Comparison of ENCODE assay signal across 8 cellular contexts in genomic region chr5:74201334-74202081, GRCh38.
A peak's percentile ranks its signal among the peaks of the same experiment; 100 is the strongest.
DNase-seq lines count a peak whose midpoint lies in the region; ATAC-seq, FAIRE-seq and TF ChIP-seq lines count a peak whose summit lies in the region.

No MANE protein-coding gene starts in this region.

- H3K27me3 ChIP-seq in Loucy (ENCODE audit: insufficient read depth, low read length, poor library complexity, severe bottlenecking) = no peaks in the 10 kb centered on the region
- no peaks in the 10 kb centered on the region for H3K27me3 ChIP-seq in prostate gland (replicated peaks; ENCODE audit: insufficient read depth)
- H3K27me3 ChIP-seq in MM.1S (replicated peaks; ENCODE audit: insufficient read depth, low read length) = no peaks in the 10 kb centered on the region

- TF ChIP-seq CTCF in GM13977 (IDR thresholded peaks at IDR 0.05; ENCODE audit: extremely low read depth, insufficient read depth, missing control alignments) (no peak), Loucy (conservative IDR thresholded peaks at IDR 0.05; ENCODE audit: low read length) (peak; percentile 21; the same call in 1 of the 2 replicates), astrocyte of the spinal cord (IDR thresholded peaks at IDR 0.05; ENCODE audit: low read depth, low read length) (peak; percentile 5), prostate gland (IDR thresholded peaks at IDR 0.05) (no peak), MM.1S (IDR thresholded peaks at IDR 0.05; ENCODE audit: low read length) (no peak)

- H4K20me1 ChIP-seq in Loucy (ENCODE audit: insufficient read depth, low read length, poor library complexity, severe bottlenecking) = no peaks in the 10 kb centered on the region
- H4K20me1 ChIP-seq in MM.1S (ENCODE audit: insufficient read depth, low read length) = no peaks in the 10 kb centered on the region

- H3K27ac ChIP-seq in prostate gland = no peak overlapping the region
- no peak overlapping the region for H3K27ac ChIP-seq in MM.1S (ENCODE audit: low read length)

- peak; percentile 20 for DNase-seq in GM13977 (ENCODE audit: low spot score)
- DNase-seq in H54 (ENCODE audit: insufficient read length, low spot score) = peak; percentile 26
- peak; percentile 72 for DNase-seq in astrocyte of the spinal cord (ENCODE audit: low read depth, low spot score)
- peak; percentile 68 for DNase-seq in sciatic nerve (ENCODE audit: low spot score)
- DNase-seq in prostate gland (ENCODE audit: low spot score) = no peak
- no peak for DNase-seq in MM.1S

- no peaks in the 10 kb centered on the region for H3K9me3 ChIP-seq in Loucy (ENCODE audit: insufficient read depth, low read depth, low read length)
- no peaks in the 10 kb centered on the region for H3K9me3 ChIP-seq in prostate gland
- H3K9me3 ChIP-seq in MM.1S (replicated peaks; ENCODE audit: insufficient read depth, low read length) = no peaks in the 10 kb centered on the region

- H3K4me3 ChIP-seq in Loucy (ENCODE audit: low read length, poor library complexity, severe bottlenecking) (peak overlapping the region; percentile 31), astrocyte of the spinal cord (ENCODE audit: low read depth, low read length) (no peak overlapping the region), prostate gland (no peak overlapping the region), MM.1S (ENCODE audit: low read length) (no peak overlapping the region)

- in situ Hi-C loops in GM13977 (cut with MboI; ENCODE audit: low pct_unique_long_range_greater_than_20kb, low sequenced_read_pairs, unreplicated experiment) = no loop called here
- in situ Hi-C loops in astrocyte of the spinal cord (cut with HindIII; ENCODE audit: low sequenced_read_pairs) = no loop called here

- no peak for FAIRE-seq in H54 (lab: Jason Lieb, UNC)

- TF ChIP-seq POLR2A in H54 (IDR thresholded peaks at IDR 0.05; ENCODE audit: low read depth, low read length) (no peak), prostate gland (IDR thresholded peaks at IDR 0.05) (no peak)

- 48% methylated on average over 8 of the region's 8 CpGs for WGBS in prostate gland

- H3K4me2 ChIP-seq in Loucy (ENCODE audit: low read depth, low read length, poor library complexity, severe bottlenecking) = peak overlapping the region; percentile 69
- H3K4me2 ChIP-seq in MM.1S (ENCODE audit: low read depth, low read length) = no peak overlapping the region

- intact Hi-C loops in sciatic nerve (cut with DNase I) = no loop called here
- intact Hi-C loops in prostate gland (cut with DNase I) = no loop called here

- H3F3A ChIP-seq in Loucy (ENCODE audit: low read depth) (no peaks in the 10 kb centered on the region), MM.1S (ENCODE audit: insufficient read depth, low read length) (no peaks in the 10 kb centered on the region)

- H3K4me1 ChIP-seq in Loucy (ENCODE audit: insufficient read depth, low read length, poor library complexity, severe bottlenecking) (peaks cover 36% of the 10 kb centered on the region), prostate gland (replicated peaks) (no peaks in the 10 kb centered on the region), MM.1S (ENCODE audit: low read length) (no peaks in the 10 kb centered on the region)

- H3K36me3 ChIP-seq in Loucy (ENCODE audit: insufficient read depth, low read length) (no peaks in the 10 kb centered on the region), prostate gland (no peaks in the 10 kb centered on the region), MM.1S (replicated peaks; ENCODE audit: insufficient read depth, low read length) (no peaks in the 10 kb centered on the region)

- ATAC-seq in sciatic nerve = peak; percentile 90
- no peak for ATAC-seq in GM19035 (IDR thresholded peaks at IDR 0.05; ENCODE audit: unreplicated experiment)

- no peak overlapping the region for H2AFZ ChIP-seq in Loucy (ENCODE audit: low read length)
- H2AFZ ChIP-seq in MM.1S (ENCODE audit: low read length) = no peak overlapping the region

- H3K9me2 ChIP-seq in Loucy (replicated peaks; ENCODE audit: low read depth, low read length) (no peaks in the 10 kb centered on the region), MM.1S (replicated peaks; ENCODE audit: insufficient read depth, low read length) (no peaks in the 10 kb centered on the region)

- H3K79me2 ChIP-seq in Loucy (ENCODE audit: insufficient read depth, low read length) = no peaks in the 10 kb centered on the region
- no peaks in the 10 kb centered on the region for H3K79me2 ChIP-seq in MM.1S (ENCODE audit: low read length)

- peak overlapping the region; percentile 2 for H3K9ac ChIP-seq in Loucy (ENCODE audit: low read depth, low read length, poor library complexity, severe bottlenecking)
- no peak overlapping the region for H3K9ac ChIP-seq in MM.1S (ENCODE audit: low read length)

Comparison
In these comparisons a context has a peak if more than half of its experiments do, and no peak if none do; other contexts are left out.
1. DNase-seq: peak in GM13977 (single experiment), H54 (single experiment), astrocyte of the spinal cord (single experiment) and sciatic nerve (single experiment); none in prostate gland (single experiment) and MM.1S (single experiment).
2. CTCF ChIP-seq: peak in Loucy (single experiment) and astrocyte of the spinal cord (single experiment); none in GM13977 (single experiment), prostate gland (0 of 4) and MM.1S (single experiment).